Comparison of ENCODE assay signal across 17 cellular contexts in genomic region chr11:2508793-2509192, GRCh38.
"Had no signal": no experiment of that assay in that cellular context is flagged by ENCODE, and none has a peak within 500 bp of the region (broad histone marks: within the 10 kb centered on the region; RNA-seq: fewer than 3 reads in every experiment).

No MANE protein-coding gene starts in this region.

- H3K4me3 Mint-ChIP-seq: activated CD4-positive, alpha-beta T cell treated with anti-CD3 and anti-CD28 coated beads, Interleukin-2, amount 10 ng/mL, durations not matched to agents 7 days and 5 days; activated naive CD4-positive, alpha-beta T cell treated with anti-CD3 and anti-CD28 coated beads, Interleukin-2, amount 50 U/mL, for 24 hours; effector memory CD8-positive, alpha-beta T cell; naive thymus-derived CD4-positive, alpha-beta T cell; T-helper 2 cell treated with Interferon-gamma antibody and Interleukin-4, amounts not matched to agents 5 μg/mL and 100 μg/mL, for 36 hours had no signal

- H3K4me3 ChIP-seq: body of pancreas, mucosa of descending colon, pancreas, tibial artery, vagina had no signal

- H3K27me3 Mint-ChIP-seq: activated CD4-positive, alpha-beta T cell treated with anti-CD3 and anti-CD28 coated beads, Interleukin-2, amount 10 ng/mL, durations not matched to agents 7 days and 5 days; activated naive CD4-positive, alpha-beta T cell treated with anti-CD3 and anti-CD28 coated beads, Interleukin-2, amount 50 U/mL, for 24 hours had no signal

- H3K27ac Mint-ChIP-seq: activated CD4-positive, alpha-beta T cell treated with anti-CD3 and anti-CD28 coated beads, Interleukin-2, amount 10 ng/mL, durations not matched to agents 7 days and 5 days; activated naive CD4-positive, alpha-beta T cell treated with anti-CD3 and anti-CD28 coated beads, Interleukin-2, amount 50 U/mL, for 24 hours; effector memory CD8-positive, alpha-beta T cell; T-helper 2 cell treated with Interferon-gamma antibody and Interleukin-4, amounts not matched to agents 5 μg/mL and 100 μg/mL, for 36 hours had no signal

- H3K36me3 ChIP-seq: heart left ventricle, pancreas, tibial artery, vagina had no signal

- H3K27ac ChIP-seq: body of pancreas, epithelial cell of prostate, pancreas, tibial artery, vagina had no signal

- H3K4me1 ChIP-seq: body of pancreas, pancreas, tibial artery, vagina had no signal

- H3K27me3 ChIP-seq: body of pancreas, heart left ventricle, pancreas, vagina had no signal

- DNase-seq: activated CD4-positive, alpha-beta T cell treated with anti-CD3 and anti-CD28 coated beads, Interleukin-2, amount 10 ng/mL, durations not matched to agents 7 days and 5 days; activated effector memory CD4-positive, alpha-beta T cell treated with Interleukin-2 at 50 U/mL for 16 hours; amygdala; central memory CD4-positive, alpha-beta T cell; effector memory CD8-positive, alpha-beta T cell; naive thymus-derived CD4-positive, alpha-beta T cell; stimulated activated CD4-positive, alpha-beta T cell treated with anti-CD3 and anti-CD28 coated beads, Interleukin-2, amount 100 ng/mL, for 48 hours; stimulated activated naive CD4-positive, alpha-beta T cell had no signal

- H3K9me3 ChIP-seq: body of pancreas, heart left ventricle, mucosa of descending colon, pancreas, tibial artery, vagina had no signal

- ATAC-seq: body of pancreas; effector memory CD8-positive, alpha-beta T cell; mucosa of descending colon; naive thymus-derived CD4-positive, alpha-beta T cell; pancreas had no signal
